Comparison of ENCODE assay signal across 13 cellular contexts in the genomic region with DNA sequence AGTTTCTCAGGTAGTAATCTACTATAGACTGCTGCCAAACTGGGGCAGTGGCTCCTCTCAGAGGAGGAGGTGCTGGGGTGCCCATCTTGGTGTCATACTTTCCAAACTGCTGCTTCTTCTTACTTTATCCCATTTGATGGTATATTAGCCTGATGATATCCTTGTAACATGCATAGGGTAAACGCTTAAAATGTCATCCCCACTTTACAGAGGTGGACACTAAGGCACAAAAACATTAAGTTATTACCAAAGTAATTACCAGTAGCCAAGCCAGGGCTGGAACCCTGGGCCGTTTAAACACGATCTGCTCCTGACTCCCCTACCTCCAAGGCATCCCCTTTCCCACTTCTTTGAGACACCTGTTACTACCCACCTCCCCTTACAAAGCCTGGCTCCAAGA. TPM values are rescaled to one million over a fixed set of nuclear protein-coding genes. Genes with fewer than 3 reads are reported as not detected.
DNase-seq lines count a peak whose midpoint lies in the region; ATAC-seq and TF ChIP-seq lines count a peak whose summit lies in the region.
"Had no signal": no experiment of that assay in that cellular context is flagged by ENCODE, and none has a peak within 500 bp of the region (broad histone marks: within the 10 kb centered on the region; RNA-seq: fewer than 3 reads in every experiment).

No MANE protein-coding gene starts in this region.

- no peak overlapping the region for H3K27ac Mint-ChIP-seq in activated CD4-positive, alpha-beta T cell treated with anti-CD3 and anti-CD28 coated beads, Interleukin-2, amount 10 ng/mL, durations not matched to agents 24 days and 14 days

- peak overlapping the region; percentile 96; the same call in 1 of the 2 replicates for H2AFZ ChIP-seq in OCI-LY3 (ENCODE audit: low read depth, low read length)
- peak overlapping the region; percentile 75 for H2AFZ ChIP-seq in neuron (ENCODE audit: low read depth, low read length)

- H3K9me3 ChIP-seq in OCI-LY3 (ENCODE audit: insufficient read depth, low read length) (no peaks in the 10 kb centered on the region), neuron (ENCODE audit: low read length) (no peaks in the 10 kb centered on the region)
- H3K9me3 ChIP-seq: left lung, vagina had no signal

- no peaks in the 10 kb centered on the region for H3K36me3 Mint-ChIP-seq in activated CD4-positive, alpha-beta T cell treated with anti-CD3 and anti-CD28 coated beads, Interleukin-2, amount 10 ng/mL, durations not matched to agents 24 days and 14 days (ENCODE audit: low read depth)

- TF ChIP-seq CTCF in OCI-LY3 (IDR thresholded peaks at IDR 0.05; ENCODE audit: low read depth, low read length) (no peak), dorsolateral prefrontal cortex (IDR thresholded peaks at IDR 0.05 in 54 of 56, conservative IDR thresholded peaks at IDR 0.05 in 2 of 56; ENCODE audit: low read depth in 1 of 56, partially characterized antibody in 56 of 56) (no peak)

- H3K4me2 ChIP-seq in OCI-LY3 (ENCODE audit: low read length), result peak overlapping the region; percentile 91

- peak overlapping the region; percentile 67 for H3K9ac ChIP-seq in OCI-LY3 (ENCODE audit: low read length)

- H3K27me3 ChIP-seq in OCI-LY3 (ENCODE audit: low read depth, low read length) (no peaks in the 10 kb centered on the region; the same call in 1 of the 2 replicates), dorsolateral prefrontal cortex (peaks cover 0 to 5% (median 0%) of the 10 kb centered on the region in 45 donors), neuron (ENCODE audit: insufficient read depth, low read length) (peaks cover 11% of the 10 kb centered on the region)
- H3K27me3 ChIP-seq: vagina had no signal

- H3K27ac ChIP-seq in OCI-LY3 (ENCODE audit: low read length), result no peak overlapping the region
- no peak overlapping the region for H3K27ac ChIP-seq in dorsolateral prefrontal cortex
- H3K27ac ChIP-seq: left lung, vagina had no signal

- H3K79me2 ChIP-seq in OCI-LY3 (ENCODE audit: low read length), result no peaks in the 10 kb centered on the region

- ATAC-seq in GM18498 (IDR thresholded peaks at IDR 0.05; ENCODE audit: unreplicated experiment), result no peak

- H3K36me3 ChIP-seq in OCI-LY3 (replicated peaks; ENCODE audit: low read depth, low read length) (no peaks in the 10 kb centered on the region), neuron (ENCODE audit: insufficient read depth, low read length) (no peaks in the 10 kb centered on the region)
- H3K36me3 ChIP-seq: left lung, vagina had no signal

- H4K20me1 ChIP-seq in OCI-LY3 (ENCODE audit: insufficient read depth, low read length), result no peaks in the 10 kb centered on the region

- DNase-seq in activated CD4-positive, alpha-beta T cell treated with anti-CD3 and anti-CD28 coated beads, Interleukin-2, amount 10 ng/mL, durations not matched to agents 24 days and 14 days, result no peak
- DNase-seq in activated CD4-positive, alpha-beta T cell treated with anti-CD3 and anti-CD28 coated beads for 1 hour, result no peak
- no peak for DNase-seq in dorsolateral prefrontal cortex
- no peak for DNase-seq in DMS53 (lab: John Stamatoyannopoulos, UW)
- no peak for DNase-seq in SIG-M5 treated with dmso at 0.1 percent for 504 hours (lab: John Stamatoyannopoulos, UW; ENCODE audit: unreplicated experiment)

- H3K9me3 Mint-ChIP-seq in activated CD4-positive, alpha-beta T cell treated with anti-CD3 and anti-CD28 coated beads, Interleukin-2, amount 10 ng/mL, durations not matched to agents 24 days and 14 days, result no peaks in the 10 kb centered on the region

- H3K4me3 Mint-ChIP-seq in activated CD4-positive, alpha-beta T cell treated with anti-CD3 and anti-CD28 coated beads, Interleukin-2, amount 10 ng/mL, durations not matched to agents 24 days and 14 days, result peak overlapping the region; percentile 88

- peaks cover 37% of the 10 kb centered on the region for H3K27me3 Mint-ChIP-seq in activated CD4-positive, alpha-beta T cell treated with anti-CD3 and anti-CD28 coated beads, Interleukin-2, amount 10 ng/mL, durations not matched to agents 24 days and 14 days

- H3K4me1 ChIP-seq in OCI-LY3 (ENCODE audit: low read length) (peaks cover 15% of the 10 kb centered on the region), neuron (ENCODE audit: insufficient read depth, low read length) (peaks cover 5% of the 10 kb centered on the region)

- peaks cover 14% of the 10 kb centered on the region for H3K4me1 Mint-ChIP-seq in activated CD4-positive, alpha-beta T cell treated with anti-CD3 and anti-CD28 coated beads, Interleukin-2, amount 10 ng/mL, durations not matched to agents 24 days and 14 days

- H3K4me3 ChIP-seq in OCI-LY3 (ENCODE audit: low read length) (peak overlapping the region; percentile 80), dorsolateral prefrontal cortex (peak overlapping the region in 36 of 59 donors; percentile 29 to 74 (median 61)), neuron (ENCODE audit: low read length) (peak overlapping the region; percentile 58)

- intact Hi-C loops in activated CD4-positive, alpha-beta T cell treated with anti-CD3 and anti-CD28 coated beads, Interleukin-2, amount 10 ng/mL, durations not matched to agents 24 days and 14 days (cut with micrococcal nuclease), result loop anchor here (2.0 kb wide), 1 partner anchor 37 kb away; a partner anchor contains a TSS
- intact Hi-C loops in dorsolateral prefrontal cortex (cut with DNase I), result no loop called here

RNA-seq across cellular contexts. Expression of a gene that starts 37.8 kb away (rescaled TPM):
- 92.0 and 96.7 TPM in 2 replicates for total RNA-seq in activated CD4-positive, alpha-beta T cell treated with anti-CD3 and anti-CD28 coated beads, Interleukin-2, amount 10 ng/mL, durations not matched to agents 24 days and 14 days
- 10 to 100 TPM; 39.0 to 73.3 (median 54.9) TPM for total RNA-seq in dorsolateral prefrontal cortex

RNA-seq across cellular contexts. Expression of a gene that starts 59.2 kb away (rescaled TPM):
- total RNA-seq in activated CD4-positive, alpha-beta T cell treated with anti-CD3 and anti-CD28 coated beads, Interleukin-2, amount 10 ng/mL, durations not matched to agents 24 days and 14 days, result not detected in 2 replicates
- under 1 TPM in 1 of 120 experiments, not detected in 119; 0.53 TPM for total RNA-seq in dorsolateral prefrontal cortex
- total RNA-seq: cardiac septum, left lung, right cardiac atrium, SK-MEL-5, vagina had no signal
